ENCODE assay signal across 8 cellular contexts in the genomic region with DNA sequence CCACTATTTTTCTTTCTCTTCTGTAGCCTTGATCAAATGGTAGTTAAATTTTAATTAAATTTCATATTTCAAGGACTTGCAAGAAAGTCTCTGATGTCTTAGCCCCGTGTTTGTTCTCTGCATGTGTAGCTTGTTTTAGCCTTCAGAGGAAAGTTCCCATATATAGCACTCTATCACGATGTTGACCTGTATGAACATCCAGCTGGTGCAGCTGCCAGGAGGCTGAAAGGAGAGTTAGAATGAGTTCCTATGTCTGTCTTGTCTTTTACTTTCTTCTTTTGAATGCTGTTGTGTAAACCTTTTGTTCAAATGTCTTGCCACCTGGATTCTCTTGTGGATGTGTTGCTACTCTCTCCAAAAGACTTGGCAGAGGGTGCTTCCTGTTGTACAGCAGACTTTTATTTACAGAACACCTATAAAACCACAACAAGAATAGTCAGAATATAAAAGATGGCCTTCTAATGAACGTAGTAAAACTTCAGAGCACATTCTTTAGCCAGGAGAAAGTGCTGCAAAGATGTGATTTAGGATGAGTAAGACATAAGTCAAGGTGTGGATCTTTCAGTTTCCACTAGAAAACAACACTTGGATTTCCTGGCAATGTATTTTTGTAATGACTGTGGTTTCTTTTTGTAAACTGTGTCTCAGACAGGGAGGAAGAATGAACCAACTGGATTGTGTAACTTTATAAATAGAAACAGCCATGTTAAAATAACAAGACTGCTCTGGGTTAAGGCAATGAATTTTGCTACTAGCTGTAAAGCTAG. TPM values are rescaled to one million over a fixed set of nuclear protein-coding genes. Genes with fewer than 3 reads are reported as not detected.
DNase-seq lines count a peak whose midpoint lies in the region; ATAC-seq and TF ChIP-seq lines count a peak whose summit lies in the region.

No MANE protein-coding gene starts in this region.

- TF ChIP-seq CTCF in LNCaP clone FGC (IDR thresholded peaks at IDR 0.05; ENCODE audit: control insufficient read depth, extremely low read depth, insufficient read depth) (no peak), osteocyte (IDR thresholded peaks at IDR 0.05) (no peak)

- peak overlapping the region; percentile 10; the same call in 1 of the 2 replicates for H3K4me3 ChIP-seq in LNCaP clone FGC (ENCODE audit: low read depth, low read length)

- CTCF ChIA-PET in activated naive CD4-positive, alpha-beta T cell treated with anti-CD3 and anti-CD28 coated beads for 36 hours (lab: Charles Lee): no interaction called here

- peaks cover 29% of the 10 kb centered on the region for H3K4me1 Mint-ChIP-seq in osteocyte (ENCODE audit: unreplicated experiment)
- no peaks in the 10 kb centered on the region for H3K4me1 Mint-ChIP-seq in activated naive CD4-positive, alpha-beta T cell treated with anti-CD3 and anti-CD28 coated beads for 36 hours (ENCODE audit: low read depth)

- no peaks in the 10 kb centered on the region for H3K36me3 Mint-ChIP-seq in osteocyte (ENCODE audit: unreplicated experiment)
- no peaks in the 10 kb centered on the region for H3K36me3 Mint-ChIP-seq in activated naive CD4-positive, alpha-beta T cell treated with anti-CD3 and anti-CD28 coated beads for 36 hours (ENCODE audit: low read depth)

- no peaks in the 10 kb centered on the region for H3K27me3 Mint-ChIP-seq in osteocyte (ENCODE audit: unreplicated experiment)
- H3K27me3 Mint-ChIP-seq in activated naive CD4-positive, alpha-beta T cell treated with anti-CD3 and anti-CD28 coated beads for 36 hours (ENCODE audit: low read depth): no peaks in the 10 kb centered on the region

- H3K9me3 Mint-ChIP-seq in osteocyte (ENCODE audit: unreplicated experiment): peaks cover 3% of the 10 kb centered on the region
- H3K9me3 Mint-ChIP-seq in activated naive CD4-positive, alpha-beta T cell treated with anti-CD3 and anti-CD28 coated beads for 36 hours: no peaks in the 10 kb centered on the region

- DNase-seq in GM04504 (ENCODE audit: low read depth): peak; percentile 66
- peak; percentile 88 for DNase-seq in LNCaP clone FGC (ENCODE audit: low read depth)
- DNase-seq in dermis blood vessel endothelial cell: peak; percentile 69
- DNase-seq in osteocyte (ENCODE audit: extremely low spot score, unreplicated experiment): no peak
- no peak for DNase-seq in NCI-H2227 treated with DMSO at 0.1 percent for 48 hours (lab: John Stamatoyannopoulos, UW)
- DNase-seq in activated naive CD4-positive, alpha-beta T cell treated with anti-CD3 and anti-CD28 coated beads for 36 hours: no peak

- intact Hi-C loops in activated naive CD4-positive, alpha-beta T cell treated with anti-CD3 and anti-CD28 coated beads for 36 hours (cut with micrococcal nuclease): no loop called here

- H3K4me3 Mint-ChIP-seq in osteocyte (ENCODE audit: unreplicated experiment): peak overlapping the region; percentile 4
- no peak overlapping the region for H3K4me3 Mint-ChIP-seq in activated naive CD4-positive, alpha-beta T cell treated with anti-CD3 and anti-CD28 coated beads for 36 hours

- peak overlapping the region; percentile 80 for H3K27ac Mint-ChIP-seq in osteocyte (ENCODE audit: unreplicated experiment)
- no peak overlapping the region for H3K27ac Mint-ChIP-seq in activated naive CD4-positive, alpha-beta T cell treated with anti-CD3 and anti-CD28 coated beads for 36 hours

- ATAC-seq in HG03045 (IDR thresholded peaks at IDR 0.05; ENCODE audit: unreplicated experiment) (no peak), HG03097 (IDR thresholded peaks at IDR 0.05; ENCODE audit: low FRiP score, unreplicated experiment) (no peak)

RNA-seq across cellular contexts. Expression of a gene that starts 17.2 kb away (rescaled TPM):
- 5.4 and 6.0 TPM in 2 replicates for total RNA-seq in dermis blood vessel endothelial cell
- total RNA-seq in osteocyte: 8.1 and 8.5 TPM in 2 replicates
- total RNA-seq in activated naive CD4-positive, alpha-beta T cell treated with anti-CD3 and anti-CD28 coated beads for 36 hours: not detected

Comparison
In these comparisons a context has a peak if more than half of its experiments do, and no peak if none do; other contexts are left out.
1. DNase-seq: peak in GM04504 (single experiment), LNCaP clone FGC (single experiment) and dermis blood vessel endothelial cell (single experiment); none in osteocyte (single experiment), NCI-H2227 treated with DMSO at 0.1 percent for 48 hours (single experiment) and activated naive CD4-positive, alpha-beta T cell treated with anti-CD3 and anti-CD28 coated beads for 36 hours (single experiment).